14 cellular contexts compared by ENCODE assay signal in genomic region chr11:115817844-115818565, GRCh38.
"Had no signal": no experiment of that assay in that cellular context is flagged by ENCODE, and none has a peak within 500 bp of the region (broad histone marks: within the 10 kb centered on the region; RNA-seq: fewer than 3 reads in every experiment).

No MANE protein-coding gene starts in this region.

- H3K27ac ChIP-seq: coronary artery, gastroesophageal sphincter, pancreas had no signal

- H3K9me3 ChIP-seq: pancreas had no signal

- H3K36me3 ChIP-seq: gastroesophageal sphincter, pancreas had no signal

- H3K4me3 ChIP-seq: coronary artery, gastroesophageal sphincter, pancreas had no signal

- H3K4me1 ChIP-seq: gastroesophageal sphincter, pancreas had no signal

- DNase-seq: effector CD4-positive, alpha-beta T cell; glutamatergic neuron; kidney glomerular epithelial cell; mesendoderm; naive B cell; occipital lobe; pancreas; right cardiac atrium; small intestine; stimulated activated CD4-positive, alpha-beta T cell treated with anti-CD3 and anti-CD28 coated beads, Interleukin-2, amount 100 ng/mL, for 48 hours; stimulated activated naive CD4-positive, alpha-beta T cell treated with Interleukin-2 at 50 U/mL for 16 hours; trophoblast cell had no signal

- H3K27me3 ChIP-seq: gastroesophageal sphincter, pancreas had no signal
